2 cellular contexts compared by ENCODE assay signal in the genomic region with DNA sequence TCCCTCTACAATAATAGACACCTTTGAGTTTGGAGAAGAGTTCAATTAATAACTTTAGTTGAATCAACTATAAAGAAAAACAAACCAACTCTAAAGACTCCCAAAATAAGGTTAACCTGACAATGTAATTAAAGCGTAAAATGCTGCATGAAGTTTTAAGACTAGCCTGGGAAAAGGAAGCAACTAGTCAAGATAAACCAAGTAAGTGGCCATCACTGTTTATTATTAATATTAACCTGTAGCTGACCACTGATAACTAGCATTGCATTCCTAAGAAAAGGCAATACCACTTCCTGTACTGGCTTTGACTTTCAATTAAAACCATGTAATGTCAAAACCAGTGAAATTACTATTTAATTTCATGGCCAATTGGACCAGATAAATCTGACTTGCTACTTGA.
TF ChIP-seq lines count a peak whose summit lies in the region.

No MANE protein-coding gene starts in this region.

TF ChIP-seq in A549, 52 proteins besides CTCF, POLR2A, EP300 and RAD21:
- TF ChIP-seq, protein P1, sequence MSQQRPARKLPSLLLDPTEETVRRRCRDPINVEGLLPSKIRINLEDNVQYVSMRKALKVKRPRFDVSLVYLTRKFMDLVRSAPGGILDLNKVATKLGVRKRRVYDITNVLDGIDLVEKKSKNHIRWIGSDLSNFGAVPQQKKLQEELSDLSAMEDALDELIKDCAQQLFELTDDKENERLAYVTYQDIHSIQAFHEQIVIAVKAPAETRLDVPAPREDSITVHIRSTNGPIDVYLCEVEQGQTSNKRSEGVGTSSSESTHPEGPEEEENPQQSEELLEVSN (IDR thresholded peaks at IDR 0.05; ENCODE audit: borderline replicate concordance, low read depth), result no peak
- TF ChIP-seq ESRRA (IDR thresholded peaks at IDR 0.05; ENCODE audit: borderline replicate concordance, low read length) (no peak), HEYL (CRISPR knock-in tag; IDR thresholded peaks at IDR 0.05) (no peak), HOXB13 (CRISPR knock-in tag; IDR thresholded peaks at IDR 0.05; ENCODE audit: low read depth) (no peak), FOSB (CRISPR knock-in tag; IDR thresholded peaks at IDR 0.05) (no peak), HOXB5 (CRISPR knock-in tag; IDR thresholded peaks at IDR 0.05) (no peak), KDM1A (IDR thresholded peaks at IDR 0.05; ENCODE audit: low read depth) (no peak), CEBPB (IDR thresholded peaks at IDR 0.05) (no peak), CHD4 (IDR thresholded peaks at IDR 0.05; ENCODE audit: borderline replicate concordance) (no peak), JUN (IDR thresholded peaks at IDR 0.05) (no peak), BHLHE40 (IDR thresholded peaks at IDR 0.05; ENCODE audit: low read depth, low read length) (no peak), ZC3H11A (IDR thresholded peaks at IDR 0.05) (no peak), TFCP2L1 (CRISPR knock-in tag; IDR thresholded peaks at IDR 0.05) (no peak)
- TF ChIP-seq, protein P2, sequence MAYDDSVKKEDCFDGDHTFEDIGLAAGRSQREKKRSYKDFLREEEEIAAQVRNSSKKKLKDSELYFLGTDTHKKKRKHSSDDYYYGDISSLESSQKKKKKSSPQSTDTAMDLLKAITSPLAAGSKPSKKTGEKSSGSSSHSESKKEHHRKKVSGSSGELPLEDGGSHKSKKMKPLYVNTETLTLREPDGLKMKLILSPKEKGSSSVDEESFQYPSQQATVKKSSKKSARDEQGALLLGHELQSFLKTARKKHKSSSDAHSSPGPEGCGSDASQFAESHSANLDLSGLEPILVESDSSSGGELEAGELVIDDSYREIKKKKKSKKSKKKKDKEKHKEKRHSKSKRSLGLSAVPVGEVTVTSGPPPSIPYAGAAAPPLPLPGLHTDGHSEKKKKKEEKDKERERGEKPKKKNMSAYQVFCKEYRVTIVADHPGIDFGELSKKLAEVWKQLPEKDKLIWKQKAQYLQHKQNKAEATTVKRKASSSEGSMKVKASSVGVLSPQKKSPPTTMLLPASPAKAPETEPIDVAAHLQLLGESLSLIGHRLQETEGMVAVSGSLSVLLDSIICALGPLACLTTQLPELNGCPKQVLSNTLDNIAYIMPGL (CRISPR knock-in tag; IDR thresholded peaks at IDR 0.05; ENCODE audit: borderline replicate concordance), result no peak
TF ChIP-seq in A549: peak in this region for 0.

TF ChIP-seq in IMR-90, 13 proteins besides CTCF, POLR2A, EP300 and RAD21 (continued from another document):
- TF ChIP-seq, protein P3, sequence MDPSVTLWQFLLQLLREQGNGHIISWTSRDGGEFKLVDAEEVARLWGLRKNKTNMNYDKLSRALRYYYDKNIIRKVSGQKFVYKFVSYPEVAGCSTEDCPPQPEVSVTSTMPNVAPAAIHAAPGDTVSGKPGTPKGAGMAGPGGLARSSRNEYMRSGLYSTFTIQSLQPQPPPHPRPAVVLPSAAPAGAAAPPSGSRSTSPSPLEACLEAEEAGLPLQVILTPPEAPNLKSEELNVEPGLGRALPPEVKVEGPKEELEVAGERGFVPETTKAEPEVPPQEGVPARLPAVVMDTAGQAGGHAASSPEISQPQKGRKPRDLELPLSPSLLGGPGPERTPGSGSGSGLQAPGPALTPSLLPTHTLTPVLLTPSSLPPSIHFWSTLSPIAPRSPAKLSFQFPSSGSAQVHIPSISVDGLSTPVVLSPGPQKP (IDR thresholded peaks at IDR 0.05; ENCODE audit: borderline replicate concordance, low read depth, low read length), result no peak
- TF ChIP-seq RFX5 (IDR thresholded peaks at IDR 0.05; ENCODE audit: low read depth, low read length) (no peak), MAFK (IDR thresholded peaks at IDR 0.05; ENCODE audit: low read depth, low read length) (no peak), SMC3 (IDR thresholded peaks at IDR 0.05; ENCODE audit: low read depth, low read length) (no peak), RCOR1 (IDR thresholded peaks at IDR 0.05; ENCODE audit: insufficient replicate concordance, low read length) (no peak), FOS (IDR thresholded peaks at IDR 0.05; ENCODE audit: low read depth, low read length) (no peak), CHD1 (IDR thresholded peaks at IDR 0.05; ENCODE audit: low read depth, low read length) (no peak), NFE2L2 (IDR thresholded peaks at IDR 0.05; ENCODE audit: low read depth, low read length) (no peak), CEBPB (IDR thresholded peaks at IDR 0.05; ENCODE audit: low read depth, low read length) (no peak), MAZ (IDR thresholded peaks at IDR 0.05; ENCODE audit: borderline replicate concordance, low read depth, low read length) (no peak)
- TF ChIP-seq, protein P4, sequence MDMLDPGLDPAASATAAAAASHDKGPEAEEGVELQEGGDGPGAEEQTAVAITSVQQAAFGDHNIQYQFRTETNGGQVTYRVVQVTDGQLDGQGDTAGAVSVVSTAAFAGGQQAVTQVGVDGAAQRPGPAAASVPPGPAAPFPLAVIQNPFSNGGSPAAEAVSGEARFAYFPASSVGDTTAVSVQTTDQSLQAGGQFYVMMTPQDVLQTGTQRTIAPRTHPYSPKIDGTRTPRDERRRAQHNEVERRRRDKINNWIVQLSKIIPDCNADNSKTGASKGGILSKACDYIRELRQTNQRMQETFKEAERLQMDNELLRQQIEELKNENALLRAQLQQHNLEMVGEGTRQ (IDR thresholded peaks at IDR 0.05; ENCODE audit: low read depth, low read length), result no peak
